8 cellular contexts compared by ENCODE assay signal in the genomic region with DNA sequence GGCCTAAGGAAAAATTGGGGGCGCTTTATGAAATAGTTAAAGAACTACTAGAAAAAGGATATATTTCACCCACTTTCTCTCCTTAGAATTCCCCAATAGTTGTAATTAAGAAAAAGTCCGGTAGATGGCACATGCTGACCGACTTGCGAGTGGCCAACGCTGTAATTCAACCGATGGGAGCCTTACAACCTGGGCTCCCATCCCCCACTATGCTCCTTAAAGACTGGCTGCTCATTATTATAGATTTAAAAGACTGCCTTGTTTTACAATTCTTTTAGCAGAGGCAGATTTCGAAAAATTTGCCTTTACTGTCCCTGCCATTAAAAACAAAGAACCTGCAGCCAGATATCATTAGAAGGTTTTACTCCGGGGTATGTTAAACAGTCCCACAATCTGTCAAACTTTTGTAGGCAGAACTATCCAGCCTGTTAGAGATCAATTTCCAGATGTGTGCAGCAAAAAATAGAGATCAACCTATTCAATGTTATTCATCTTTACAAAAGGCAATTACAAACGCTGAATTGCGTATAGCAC. TPM values are rescaled to one million over a fixed set of nuclear protein-coding genes. Genes with fewer than 3 reads are reported as not detected.
A peak's percentile ranks its signal among the peaks of the same experiment; 100 is the strongest.
DNase-seq lines count a peak whose midpoint lies in the region; ATAC-seq, FAIRE-seq and TF ChIP-seq lines count a peak whose summit lies in the region.

No MANE protein-coding gene starts in this region.

- TSS peak; percentile 81 for BruUV-seq in PC-9 (replicated peaks; lab: Mats Ljungman, UMichigan)

- peak overlapping the region; percentile 71 for H3K9ac ChIP-seq in GM23248

- peak; percentile 79 for ATAC-seq in activated naive CD8-positive, alpha-beta T cell treated with anti-CD3 and anti-CD28 coated beads, Interleukin-2, amount 10 ng/mL, durations not matched to agents 7 days and 5 days (ENCODE audit: low read depth)
- ATAC-seq in Right ventricle myocardium superior (ENCODE audit: poor library complexity) (peak; percentile 98), pancreas (peak; percentile 91 to 99 (median 98))

- H3K79me2 ChIP-seq in GM23248 (ENCODE audit: insufficient read depth) (no peaks in the 10 kb centered on the region), PC-9 (ENCODE audit: low read depth) (no peaks in the 10 kb centered on the region)

- H3K9me3 Mint-ChIP-seq in activated naive CD8-positive, alpha-beta T cell treated with anti-CD3 and anti-CD28 coated beads, Interleukin-2, amount 10 ng/mL, durations not matched to agents 7 days and 5 days = no peaks in the 10 kb centered on the region

- CTCF ChIA-PET in PC-9 (lab: Charles Lee) = interaction anchor here (0.5 to 1.2 kb wide), 2 partner anchors 597 to 617 kb away, joined by 3 to 6 read pairs; no protein-coding TSS in a partner anchor

- WGBS in GM23248 (ENCODE audit: low coverage in 1 of 2, low lambda C conversion rate in 2 of 2, missing lambda C conversion rate in 2 of 2), 2 experiments = 10 to 14% methylated on average over 10 of the region's 10 CpGs
- WGBS in pancreas, 2 donors = 13 to 14% methylated on average over 10 of the region's 10 CpGs

- DNase-seq in GM23248 = peak; percentile 88
- peak; percentile 77 for DNase-seq in LHCN-M2 (ENCODE audit: low read depth)
- DNase-seq in PC-9 = peak; percentile 55 to 66
- DNase-seq in activated naive CD8-positive, alpha-beta T cell treated with anti-CD3 and anti-CD28 coated beads, Interleukin-2, amount 10 ng/mL, durations not matched to agents 7 days and 5 days = no peak
- no peak for DNase-seq in Right ventricle myocardium superior
- DNase-seq in pancreas = peak in 4 of 6 donors; percentile 46 to 72 (median 66)
- no peak for DNase-seq in occipital lobe (lab: John Stamatoyannopoulos, UW)

- H3K4me1 Mint-ChIP-seq in activated naive CD8-positive, alpha-beta T cell treated with anti-CD3 and anti-CD28 coated beads, Interleukin-2, amount 10 ng/mL, durations not matched to agents 7 days and 5 days = peaks cover 13% of the 10 kb centered on the region

- H3K9me3 ChIP-seq in GM23248 (ENCODE audit: low read depth) = no peaks in the 10 kb centered on the region
- H3K9me3 ChIP-seq in PC-9 (ENCODE audit: insufficient read depth, low read depth) = no peaks in the 10 kb centered on the region
- no peaks in the 10 kb centered on the region for H3K9me3 ChIP-seq in pancreas

- H3K36me3 ChIP-seq in GM23248 (ENCODE audit: low read depth) (no peaks in the 10 kb centered on the region), PC-9 (ENCODE audit: low read depth) (no peaks in the 10 kb centered on the region), pancreas (no peaks in the 10 kb centered on the region)

- H3K9me2 ChIP-seq in GM23248 (ENCODE audit: insufficient read depth) = no peaks in the 10 kb centered on the region
- no peaks in the 10 kb centered on the region for H3K9me2 ChIP-seq in PC-9 (ENCODE audit: insufficient read depth)

- no peaks in the 10 kb centered on the region for H4K20me1 ChIP-seq in GM23248 (ENCODE audit: insufficient read depth)
- no peaks in the 10 kb centered on the region for H4K20me1 ChIP-seq in PC-9 (ENCODE audit: insufficient read depth)

- H3K4me2 ChIP-seq in GM23248 (ENCODE audit: unreplicated experiment) = peak overlapping the region; percentile 92
- peak overlapping the region; percentile 84 for H3K4me2 ChIP-seq in PC-9

- intact Hi-C loops in PC-9 (cut with micrococcal nuclease; ENCODE audit: unreplicated experiment) = loop anchor here (1.0 to 10.0 kb wide), 7 partner anchors 24 to 706 kb away; a partner anchor contains a TSS
- intact Hi-C loops in Right ventricle myocardium superior (cut with DNase I) = loop anchor here (10.0 kb wide), 1 partner anchor 286 kb away; a partner anchor contains a TSS
- intact Hi-C loops in pancreas (cut with DNase I) = loop anchor here in 2 of 3 donors (10.0 kb wide), 1 partner anchor 706 kb away; a partner anchor contains a TSS

- in situ Hi-C loops in GM23248 (cut with MboI) = loop anchor here (10.0 to 25.0 kb wide), 2 partner anchors 566 to 1173 kb away; no protein-coding TSS in a partner anchor

- H3K27ac Mint-ChIP-seq in activated naive CD8-positive, alpha-beta T cell treated with anti-CD3 and anti-CD28 coated beads, Interleukin-2, amount 10 ng/mL, durations not matched to agents 7 days and 5 days = peak overlapping the region; percentile 57

- H3K27ac ChIP-seq in GM23248 (peak overlapping the region; percentile 59), PC-9 (peak overlapping the region; percentile 57; the same call in 1 of the 2 replicates), pancreas (peak overlapping the region in 2 of 4 donors; percentile 62 to 75)

- H3K4me3 ChIP-seq in GM23248 (peak overlapping the region; percentile 87), PC-9 (peak overlapping the region; percentile 87), pancreas (peak overlapping the region; percentile 24 to 73 (median 51))

- peak; percentile 97 for FAIRE-seq in G401.6 (lab: Jason Lieb, UNC)
- peak; percentile 70 for FAIRE-seq in pancreas (lab: Jason Lieb, UNC)

- H2AFZ ChIP-seq in GM23248 (peak overlapping the region; percentile 96), PC-9 (peak overlapping the region; percentile 93)

- H3K27me3 ChIP-seq in GM23248 (replicated peaks; ENCODE audit: insufficient read depth) (no peaks in the 10 kb centered on the region), PC-9 (ENCODE audit: insufficient read depth, low read depth) (no peaks in the 10 kb centered on the region), pancreas (no peaks in the 10 kb centered on the region)

- peak overlapping the region; percentile 89 for H3K4me3 Mint-ChIP-seq in activated naive CD8-positive, alpha-beta T cell treated with anti-CD3 and anti-CD28 coated beads, Interleukin-2, amount 10 ng/mL, durations not matched to agents 7 days and 5 days

- POLR2A ChIA-PET in PC-9 (lab: Charles Lee; ENCODE audit: unreplicated experiment) = interaction anchor here (0.9 to 1.1 kb wide), 2 partner anchors 683 to 953 kb away, joined by 5 read pairs; a partner anchor contains a TSS
- POLR2A ChIA-PET in activated naive CD8-positive, alpha-beta T cell treated with anti-CD3 and anti-CD28 coated beads, Interleukin-2, amount 10 ng/mL, durations not matched to agents 7 days and 5 days (lab: Charles Lee) = interaction anchor here (0.8 to 2.2 kb wide), 2 partner anchors 618 to 683 kb away, joined by 3 to 8 read pairs; a partner anchor contains a TSS

- no peaks in the 10 kb centered on the region for H3K4me1 ChIP-seq in GM23248 (ENCODE audit: insufficient read depth)
- H3K4me1 ChIP-seq in PC-9 (replicated peaks; ENCODE audit: insufficient read depth) = peaks cover 12% of the 10 kb centered on the region
- no peaks in the 10 kb centered on the region for H3K4me1 ChIP-seq in pancreas

- H3F3A ChIP-seq in GM23248 (ENCODE audit: insufficient read depth) (peaks cover 20% of the 10 kb centered on the region; the same call in 1 of the 2 replicates), PC-9 (ENCODE audit: insufficient read depth, low read depth) (peaks cover 7% of the 10 kb centered on the region; the same call in 1 of the 2 replicates)

- TF ChIP-seq CTCF in PC-9 (conservative IDR thresholded peaks at IDR 0.05) (peak; percentile 88), pancreas (IDR thresholded peaks at IDR 0.05) (peak; percentile 39 to 65 (median 55))

- H3K27me3 Mint-ChIP-seq in activated naive CD8-positive, alpha-beta T cell treated with anti-CD3 and anti-CD28 coated beads, Interleukin-2, amount 10 ng/mL, durations not matched to agents 7 days and 5 days = peaks cover 4% of the 10 kb centered on the region

- H3K36me3 Mint-ChIP-seq in activated naive CD8-positive, alpha-beta T cell treated with anti-CD3 and anti-CD28 coated beads, Interleukin-2, amount 10 ng/mL, durations not matched to agents 7 days and 5 days = no peaks in the 10 kb centered on the region

RNA-seq across cellular contexts. Expression of a gene that starts 58.5 kb away (rescaled TPM):
- 0.86 TPM in 1 of 2 replicates, not detected in the other for total RNA-seq in GM23248 (2014; rRNA removed; shearing (Covaris generic))
- polyA plus RNA-seq in GM23248 (2016; fragmentation: Nextera tagmentation; extraction: Ambion mirVana) (0.20 TPM in 1 of 2 replicates, not detected in the other), pancreas (10 to 100 TPM; 15.5 to 17.6 TPM)
- total RNA-seq in LHCN-M2 (2014; rRNA removed) (not detected in 2 replicates), PC-9 (2021) (32.3 and 32.5 TPM in 2 replicates), Right ventricle myocardium superior (not detected), pancreas (10 to 100 TPM; 14.0 to 30.1 (median 23.4) TPM), occipital lobe (not detected)
- not detected for polyA plus RNA-seq in LHCN-M2 (2012)
- 1 to 10 TPM in 1 of 2 experiments, under 1 TPM in 1; 0.86 to 1.4 TPM for total RNA-seq in activated naive CD8-positive, alpha-beta T cell treated with anti-CD3 and anti-CD28 coated beads, Interleukin-2, amount 10 ng/mL, durations not matched to agents 7 days and 5 days

Comparison
In these comparisons a context has a peak if more than half of its experiments do, and no peak if none do; other contexts are left out.
1. DNase-seq: peak in GM23248 (single experiment), LHCN-M2 (single experiment), PC-9 (2 of 2) and pancreas (4 of 6); none in activated naive CD8-positive, alpha-beta T cell treated with anti-CD3 and anti-CD28 coated beads, Interleukin-2, amount 10 ng/mL, durations not matched to agents 7 days and 5 days (single experiment), Right ventricle myocardium superior (single experiment) and occipital lobe (single experiment).
2. Peak in every context shown above with its lines, with median percentiles within 50 percentile points of each other: H3K4me3 ChIP-seq and ATAC-seq.